Comparison of ENCODE assay signal across 8 cellular contexts in the genomic region with DNA sequence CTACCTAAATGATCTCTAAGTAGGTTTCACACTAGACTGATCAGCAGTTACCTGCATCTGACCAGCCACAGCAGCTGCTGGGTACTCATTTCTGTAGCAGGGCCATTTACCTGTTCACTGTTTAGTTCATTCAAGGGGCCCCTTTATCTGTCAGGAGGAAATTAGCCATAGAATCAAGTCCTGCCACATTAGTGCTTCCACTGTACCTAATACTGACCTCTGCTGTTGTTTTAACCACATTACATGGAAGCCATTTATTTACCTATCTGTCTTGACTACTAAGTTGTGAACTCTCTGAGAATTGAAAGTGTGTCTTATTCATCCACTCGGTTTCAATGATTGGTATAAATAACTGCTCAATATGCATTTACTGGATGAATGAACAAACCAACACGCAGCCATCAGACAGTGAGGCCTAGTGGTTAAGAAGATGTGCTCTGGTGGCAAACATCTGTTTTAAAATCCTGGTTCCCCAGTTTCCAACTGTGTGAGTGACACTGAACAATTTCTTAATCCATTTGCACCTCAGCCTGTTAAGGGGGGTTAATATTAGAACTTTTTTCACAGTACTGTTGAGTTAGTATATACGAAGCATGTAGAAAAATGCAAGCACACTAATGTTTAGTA. TPM values are rescaled to one million over a fixed set of nuclear protein-coding genes. Genes with fewer than 3 reads are reported as not detected.
DNase-seq lines count a peak whose midpoint lies in the region; FAIRE-seq and TF ChIP-seq lines count a peak whose summit lies in the region.

No MANE protein-coding gene starts in this region.

- FAIRE-seq in TTC549 (lab: Jason Lieb, UNC) = peak; percentile 86

- no peaks in the 10 kb centered on the region for H3K4me1 ChIP-seq in HEK293 (ENCODE audit: control insufficient read depth, insufficient read depth, low read length)

- H3K4me3 ChIP-seq in GM12864 (ENCODE audit: low read depth, low read length) (no peak overlapping the region), HEK293 (ENCODE audit: low read depth, low read length) (no peak overlapping the region), fibroblast of villous mesenchyme (ENCODE audit: low read depth, low read length) (no peak overlapping the region)

- POLR2A ChIA-PET in HEK293 (lab: Yijun Ruan, JAX) = no interaction called here

- no peaks in the 10 kb centered on the region for H3K9me3 ChIP-seq in HEK293 (ENCODE audit: control insufficient read depth, insufficient read depth, low read depth, low read length)

- TF ChIP-seq CTCF in GM12864 (IDR thresholded peaks at IDR 0.05; ENCODE audit: low read depth, low read length, missing control alignments) (peak; percentile 66), HEK293 (tag by site-specific recombination; IDR thresholded peaks at IDR 0.05) (peak; percentile 15; the same call in 1 of the 2 replicates), fibroblast of villous mesenchyme (IDR thresholded peaks at IDR 0.05; ENCODE audit: insufficient read depth, low read depth, low read length) (peak; percentile 78)

- DNase-seq in Ammon's horn (ENCODE audit: low spot score) (peak; percentile 55), GM12864 (ENCODE audit: low read depth) (peak; percentile 55), LoVo (ENCODE audit: low spot score) (peak; percentile 52), fibroblast of villous mesenchyme (ENCODE audit: low read depth) (peak; percentile 79), pons (ENCODE audit: low spot score) (peak; percentile 77), cortex of kidney (lab: John Stamatoyannopoulos, UW) (no peak)

- CTCF ChIA-PET in HEK293 (lab: Yijun Ruan, JAX) = interaction anchor here (1.0 kb wide), 1 partner anchor 14 kb away, joined by 3 read pairs; no protein-coding TSS in a partner anchor

- no peaks in the 10 kb centered on the region for H3K36me3 ChIP-seq in HEK293 (ENCODE audit: control insufficient read depth in 2 of 2, insufficient read depth in 1 of 2, low read length in 2 of 2)

- no peak overlapping the region for H3K27ac ChIP-seq in HEK293 (ENCODE audit: extremely low read depth, low read depth, low read length)

TF ChIP-seq in HEK293, 187 proteins besides CTCF, POLR2A, EP300 and RAD21:
- TF ChIP-seq ZNF416 (tag by site-specific recombination; IDR thresholded peaks at IDR 0.05) = no peak
- TF ChIP-seq ZNF654 (tag by site-specific recombination; IDR thresholded peaks at IDR 0.05; ENCODE audit: low read depth) = peak; percentile 70

RNA-seq across cellular contexts. Expression of a gene that starts 30.0 kb away (rescaled TPM):
- total RNA-seq in fibroblast of villous mesenchyme = 811 and 939 TPM in 2 replicates

RNA-seq across cellular contexts. Expression of a gene that starts 38.2 kb away (rescaled TPM):
- total RNA-seq in fibroblast of villous mesenchyme = 0.43 and 0.64 TPM in 2 replicates

Comparison
In these comparisons a context has a peak if more than half of its experiments do, and no peak if none do; other contexts are left out.
1. CTCF ChIP-seq: peak in every context shown above with its lines; median percentile 78 in fibroblast of villous mesenchyme; 66 in GM12864; 15 in HEK293.